In genomic region chr3:132284006-132284405, GRCh38 we compare ENCODE assay signal across 18 cellular contexts. TPM values are rescaled to one million over a fixed set of nuclear protein-coding genes. Genes with fewer than 3 reads are reported as not detected.
DNase-seq lines count a peak whose midpoint lies in the region; ATAC-seq, FAIRE-seq and TF ChIP-seq lines count a peak whose summit lies in the region.
"Had no signal": no experiment of that assay in that cellular context is flagged by ENCODE, and none has a peak within 500 bp of the region (broad histone marks: within the 10 kb centered on the region; RNA-seq: fewer than 3 reads in every experiment).

No MANE protein-coding gene starts in this region.

- H3K4me2 ChIP-seq in IMR-90 (ENCODE audit: low read depth, low read length) = no peak overlapping the region

- CTCF ChIA-PET in IMR-90 (lab: Yijun Ruan, JAX) = interaction anchor here (0.6 to 0.8 kb wide), 2 partner anchors 15 to 45 kb away, joined by 3 to 4 read pairs; no protein-coding TSS in a partner anchor

- in situ Hi-C loops in IMR-90 (cut with MboI; ENCODE audit: low sequenced_read_pairs) = no loop called here

- H3K23ac ChIP-seq in IMR-90 (ENCODE audit: low read depth, low read length) = no peak overlapping the region

- H3K9me3 ChIP-seq in IMR-90 (ENCODE audit: control insufficient read depth, insufficient read depth, low read length) = peaks cover 4% of the 10 kb centered on the region; the same call in 1 of the 2 replicates
- H3K9me3 ChIP-seq in left lung = no peaks in the 10 kb centered on the region
- peaks cover 3 to 9% (median 6%) of the 10 kb centered on the region in 4 donors for H3K9me3 ChIP-seq in stomach

- no peak overlapping the region for H2BK5ac ChIP-seq in IMR-90 (ENCODE audit: low read depth, low read length, poor library complexity, severe bottlenecking)

- ATAC-seq in IMR-90 (ENCODE audit: low read depth) = peak; percentile 29
- ATAC-seq in left lung = peak; percentile 26
- no peak for ATAC-seq in GM21515 (IDR thresholded peaks at IDR 0.05; ENCODE audit: unreplicated experiment)

- H3K9ac ChIP-seq in IMR-90 (ENCODE audit: low read depth, low read length) = no peak overlapping the region

- no peak overlapping the region for H4K8ac ChIP-seq in IMR-90 (ENCODE audit: low read depth in 2 of 2, low read length in 2 of 2)

- H4K20me1 ChIP-seq in IMR-90 (ENCODE audit: insufficient read depth, low read length) = no peaks in the 10 kb centered on the region

- no peak overlapping the region for H3K14ac ChIP-seq in IMR-90 (replicated peaks; ENCODE audit: low read depth, low read length)

- dilution Hi-C loops in IMR-90 (cut with HindIII; ENCODE audit: low sequenced_read_pairs, unreplicated experiment) = no loop called here

- H4K91ac ChIP-seq in IMR-90 (ENCODE audit: insufficient read depth, low read depth, low read length) = no peak overlapping the region; the same call in 1 of the 2 replicates

- peaks cover 4% of the 10 kb centered on the region for H3K4me1 ChIP-seq in IMR-90 (ENCODE audit: control insufficient read depth, insufficient read depth, low read length)
- H3K4me1 ChIP-seq in left lung = peaks cover 10 to 36% of the 10 kb centered on the region in 2 donors
- H3K4me1 ChIP-seq in stomach = peaks cover 0 to 38% (median 17%) of the 10 kb centered on the region in 4 donors

- 0 out of 2 replicates have a peak overlapping the region, but pooled peaks have one; percentile 3 for H3K18ac ChIP-seq in IMR-90 (ENCODE audit: low read depth, low read length)

- TF ChIP-seq POLR2A in IMR-90 (IDR thresholded peaks at IDR 0.05; ENCODE audit: low read depth, low read length) (no peak), stomach (IDR thresholded peaks at IDR 0.05) (no peak)

- no peak for TF ChIP-seq CTCF in IMR-90 (conservative IDR thresholded peaks at IDR 0.05; ENCODE audit: low read depth, low read length)
- no peak for TF ChIP-seq CTCF in bronchial epithelial cell (IDR thresholded peaks at IDR 0.05; ENCODE audit: insufficient read depth, low read length, severe bottlenecking)
- TF ChIP-seq CTCF in left lung (IDR thresholded peaks at IDR 0.05) = no peak
- TF ChIP-seq CTCF in stomach (IDR thresholded peaks at IDR 0.05) = no peak

- TF ChIP-seq EP300 in stomach (IDR thresholded peaks at IDR 0.05) = no peak

- no peaks in the 10 kb centered on the region for H3K79me1 ChIP-seq in IMR-90 (ENCODE audit: low read depth in 1 of 2, low read length in 2 of 2)

- H3K27me3 ChIP-seq in IMR-90 (ENCODE audit: control insufficient read depth, insufficient read depth, low read length) = no peaks in the 10 kb centered on the region
- no peaks in the 10 kb centered on the region for H3K27me3 ChIP-seq in bronchial epithelial cell (ENCODE audit: control insufficient read depth, insufficient read depth, low read length)
- no peaks in the 10 kb centered on the region for H3K27me3 ChIP-seq in left lung
- H3K27me3 ChIP-seq in stomach = no peaks in the 10 kb centered on the region

- no peak for TF ChIP-seq RAD21 in IMR-90 (IDR thresholded peaks at IDR 0.05; ENCODE audit: low read length)

- BruUV-seq in IMR-90 (replicated peaks; lab: Mats Ljungman, UMichigan) = no TSS peak

- H2BK20ac ChIP-seq in IMR-90 (ENCODE audit: low read depth, low read length) = no peak overlapping the region

- no peak overlapping the region for H2BK120ac ChIP-seq in IMR-90 (ENCODE audit: low read depth, low read length)

- H3K36me3 ChIP-seq in IMR-90 (ENCODE audit: control insufficient read depth, insufficient read depth, low read length) (no peaks in the 10 kb centered on the region), bronchial epithelial cell (ENCODE audit: control insufficient read depth, insufficient read depth, low read length) (no peaks in the 10 kb centered on the region), left lung (no peaks in the 10 kb centered on the region), stomach (no peaks in the 10 kb centered on the region)

- H2BK15ac ChIP-seq in IMR-90 (ENCODE audit: low read depth, low read length) = no peak overlapping the region

- peak; percentile 18 for FAIRE-seq in bronchial epithelial cell (lab: Jason Lieb, UNC)
- FAIRE-seq: G401.6, TTC549 had no signal

- no peak overlapping the region for H2AFZ ChIP-seq in IMR-90 (replicated peaks; ENCODE audit: low read length, poor library complexity)

- H3K4ac ChIP-seq in IMR-90 (ENCODE audit: low read depth, low read length) = no peak overlapping the region

- H2AK9ac ChIP-seq in IMR-90 (replicated peaks; ENCODE audit: low read depth, low read length, poor library complexity) = no peak overlapping the region

- H3K56ac ChIP-seq in IMR-90 (ENCODE audit: extremely low read depth, insufficient read depth, low read length) = no peak overlapping the region

- DNase-seq in IMR-90 = no peak
- no peak for DNase-seq in bronchial epithelial cell (ENCODE audit: low read depth)
- DNase-seq in left lung = no peak
- DNase-seq in stomach = no peak
- DNase-seq in glomerular visceral epithelial cell (ENCODE audit: extremely low spot score) = no peak
- DNase-seq in inferior parietal cortex (ENCODE audit: extremely low spot score) = no peak
- DNase-seq: activated CD4-positive, alpha-beta T cell treated with anti-CD3 and anti-CD28 coated beads, Interleukin-2, amount 50 U/mL, for 48 hours; activated naive CD4-positive, alpha-beta T cell treated with anti-CD3 and anti-CD28 coated beads, Interleukin-2, amount 50 U/mL, for 16 hours; activated T-cell treated with anti-CD3 and anti-CD28 coated beads, Interleukin-2, amount 50 U/mL, for 24 hours; dermis blood vessel endothelial cell; glutamatergic neuron; NCI-H1092 treated with DMSO at 0.1 percent for 48 hours; NCI-H2107; NCI-H69 had no signal

- intact Hi-C loops in IMR-90 (cut with micrococcal nuclease) = no loop called here
- intact Hi-C loops in left lung (cut with DNase I) = no loop called here
- intact Hi-C loops in stomach (cut with DNase I; ENCODE audit: low total_unique reads) = no loop called here

- no peak overlapping the region for H3K4me3 ChIP-seq in IMR-90 (ENCODE audit: insufficient read depth, low read depth, low read length)
- no peak overlapping the region for H3K4me3 ChIP-seq in bronchial epithelial cell (ENCODE audit: low read depth, low read length)
- no peak overlapping the region for H3K4me3 ChIP-seq in left lung
- peak overlapping the region in 1 of 4 donors; percentile 24 for H3K4me3 ChIP-seq in stomach

- no peak overlapping the region for H2AK5ac ChIP-seq in IMR-90 (ENCODE audit: low read depth, low read length)

- 62% methylated on average over 4 of the region's 5 CpGs; no CpG with 5 or more reads in 1 of the 2 experiments for WGBS in IMR-90 (ENCODE audit: extremely low coverage in 2 of 2, insufficient read length in 1 of 2), 2 experiments
- WGBS in stomach, 5 donors = 27 to 46% (median 33%) methylated on average over 5 of the region's 5 CpGs

- POLR2A ChIA-PET in IMR-90 (lab: Charles Lee; ENCODE audit: unreplicated experiment) = no interaction called here

- H3K27ac ChIP-seq in IMR-90 (ENCODE audit: insufficient read depth, low read length) (no peak overlapping the region), left lung (peak overlapping the region; percentile 45 to 94), stomach (peak overlapping the region; percentile 59 to 89 (median 84))
- H3K27ac ChIP-seq: epithelial cell of prostate had no signal

- H4K5ac ChIP-seq in IMR-90 (ENCODE audit: low read depth, low read length) = no peak overlapping the region

- H3K9me1 ChIP-seq in IMR-90 (ENCODE audit: insufficient read depth, low read length) = no peaks in the 10 kb centered on the region

TF ChIP-seq in IMR-90, 13 proteins besides CTCF, POLR2A, EP300 and RAD21:
- TF ChIP-seq NFE2L2 (IDR thresholded peaks at IDR 0.05; ENCODE audit: low read depth, low read length) = no peak
- no peak for TF ChIP-seq MAZ (IDR thresholded peaks at IDR 0.05; ENCODE audit: borderline replicate concordance, low read depth, low read length)
- TF ChIP-seq FOS (IDR thresholded peaks at IDR 0.05; ENCODE audit: low read depth, low read length) = no peak
- TF ChIP-seq BHLHE40 (IDR thresholded peaks at IDR 0.05; ENCODE audit: low read depth, low read length) = no peak
- no peak for TF ChIP-seq RFX5 (IDR thresholded peaks at IDR 0.05; ENCODE audit: low read depth, low read length)
- no peak for TF ChIP-seq USF2 (IDR thresholded peaks at IDR 0.05; ENCODE audit: low read depth, low read length)
- TF ChIP-seq MAFK (IDR thresholded peaks at IDR 0.05; ENCODE audit: low read depth, low read length) = no peak
- TF ChIP-seq RCOR1 (IDR thresholded peaks at IDR 0.05; ENCODE audit: insufficient replicate concordance, low read length) = no peak
- TF ChIP-seq CEBPB (IDR thresholded peaks at IDR 0.05; ENCODE audit: low read depth, low read length) = no peak
- no peak for TF ChIP-seq MXI1 (IDR thresholded peaks at IDR 0.05; ENCODE audit: borderline replicate concordance, low read depth, low read length)
- TF ChIP-seq CHD1 (IDR thresholded peaks at IDR 0.05; ENCODE audit: low read depth, low read length) = no peak
- TF ChIP-seq SMC3 (IDR thresholded peaks at IDR 0.05; ENCODE audit: low read depth, low read length) = no peak
- no peak for TF ChIP-seq ELK1 (IDR thresholded peaks at IDR 0.05; ENCODE audit: borderline replicate concordance, low read depth, low read length)

RNA-seq across cellular contexts. Expression of gene ACP3, which starts 33.2 kb away (rescaled TPM):
- total RNA-seq in IMR-90 (2012; rRNA removed) = 0.28 and 0.54 TPM in 2 replicates
- polyA plus RNA-seq in IMR-90 (2012; rRNA removed) = 0.36 and 0.53 TPM in 2 replicates
- polyA plus RNA-seq in IMR-90 (2012; cell fraction: cytosol; rRNA removed) = 0.13 and 0.25 TPM in 2 replicates
- 0.07 and 0.25 TPM in 2 replicates for polyA plus RNA-seq in IMR-90 (2012; cell fraction: nucleus; rRNA removed; ENCODE audit: low replicate concordance)
- 1.6 and 7.0 TPM in 2 replicates for total RNA-seq in bronchial epithelial cell
- 10 to 100 TPM; 11.9 to 24.3 TPM for total RNA-seq in left lung
- total RNA-seq in stomach = 10 to 100 TPM in 3 of 5 donors, 1 to 10 TPM in 1, not detected in 1; 3.5 to 56.6 (median 20.1) TPM
- 1 to 10 TPM in 2 of 3 donors, not detected in 1; 3.0 to 8.3 TPM for polyA plus RNA-seq in stomach
- total RNA-seq: dermis blood vessel endothelial cell had no signal
